ENCODE assay signal across 21 cellular contexts in genomic region chr1:87221008-87221407, GRCh38.
"Had no signal": no experiment of that assay in that cellular context is flagged by ENCODE, and none has a peak within 500 bp of the region (broad histone marks: within the 10 kb centered on the region; RNA-seq: fewer than 3 reads in every experiment).

No MANE protein-coding gene starts in this region.

- H3K27ac Mint-ChIP-seq: activated naive CD4-positive, alpha-beta T cell treated with anti-CD3 and anti-CD28 coated beads for 36 hours; activated naive CD8-positive, alpha-beta T cell treated with anti-CD3 and anti-CD28 coated beads, Interleukin-2, amount 50 U/mL, for 24 hours; nephron progenitor cell; progenitor cell of endocrine pancreas; T-helper 1 cell treated with Interleukin-12 subunit alpha and Interleukin-12 subunit beta and Interleukin-4 antibody, amounts not matched to agents 30 μg/mL and 1 μg/mL, for 36 hours; type B pancreatic cell had no signal

- H3K36me3 Mint-ChIP-seq: type B pancreatic cell had no signal

- H3K36me3 ChIP-seq: esophagus muscularis mucosa, left lung, right atrium auricular region, stomach had no signal

- H3K4me3 ChIP-seq: esophagus muscularis mucosa, hepatocyte, left lung, right atrium auricular region, stomach had no signal

- H3K27ac ChIP-seq: esophagus muscularis mucosa, hepatocyte, left lung, right atrium auricular region, stomach had no signal

- ATAC-seq: activated naive CD8-positive, alpha-beta T cell treated with anti-CD3 and anti-CD28 coated beads, Interleukin-2, amount 50 U/mL, for 24 hours; activated T-cell treated with anti-CD3 and anti-CD28 coated beads, Interleukin-2, amount 50 U/mL, for 4 hours; left lung had no signal

- H2AFZ ChIP-seq: hepatocyte had no signal

- DNase-seq: activated CD4-positive, alpha-beta T cell treated with anti-CD3 and anti-CD28 coated beads, Interleukin-2, amount 50 U/mL, for 1 hour; activated CD4-positive, CD25-positive, alpha-beta regulatory T cell treated with anti-CD3 and anti-CD28 coated beads, Interleukin-2, amount 50 U/mL, for 72 hours; activated CD8-positive, alpha-beta memory T cell treated with anti-CD3 and anti-CD28 coated beads, Interleukin-2, amount 50 U/mL, for 4 hours; activated naive CD4-positive, alpha-beta T cell treated with anti-CD3 and anti-CD28 coated beads for 36 hours; activated naive CD8-positive, alpha-beta T cell treated with anti-CD3 and anti-CD28 coated beads, Interleukin-2, amount 50 U/mL, for 24 hours; activated T-cell treated with anti-CD3 and anti-CD28 coated beads, Interleukin-2, amount 50 U/mL, for 4 hours; anterior cingulate cortex; cortex of kidney; left lung; nephron progenitor cell; nucleus accumbens; stimulated activated CD4-positive, alpha-beta T cell treated with anti-CD3 and anti-CD28 coated beads, Interleukin-2, amount 100 ng/mL, for 48 hours; stomach had no signal

- H3K4me1 Mint-ChIP-seq: activated naive CD8-positive, alpha-beta T cell treated with anti-CD3 and anti-CD28 coated beads, Interleukin-2, amount 50 U/mL, for 24 hours had no signal

- H3K79me2 ChIP-seq: hepatocyte had no signal

- H3K27me3 ChIP-seq: esophagus muscularis mucosa, hepatocyte, left lung, right atrium auricular region, stomach had no signal

- H3K9me3 Mint-ChIP-seq: type B pancreatic cell had no signal

- FAIRE-seq: endometrium, islet of Langerhans had no signal

- H3K4me3 Mint-ChIP-seq: activated naive CD4-positive, alpha-beta T cell treated with anti-CD3 and anti-CD28 coated beads for 36 hours; activated naive CD8-positive, alpha-beta T cell treated with anti-CD3 and anti-CD28 coated beads, Interleukin-2, amount 50 U/mL, for 24 hours; activated T-cell treated with anti-CD3 and anti-CD28 coated beads, Interleukin-2, amount 50 U/mL, for 4 hours; nephron progenitor cell; T-helper 1 cell treated with Interleukin-12 subunit alpha and Interleukin-12 subunit beta and Interleukin-4 antibody, amounts not matched to agents 30 μg/mL and 1 μg/mL, for 36 hours; type B pancreatic cell had no signal

- H3K4me2 ChIP-seq: hepatocyte had no signal

- H3K27me3 Mint-ChIP-seq: activated naive CD8-positive, alpha-beta T cell treated with anti-CD3 and anti-CD28 coated beads, Interleukin-2, amount 50 U/mL, for 24 hours; type B pancreatic cell had no signal
